In the genomic region with DNA sequence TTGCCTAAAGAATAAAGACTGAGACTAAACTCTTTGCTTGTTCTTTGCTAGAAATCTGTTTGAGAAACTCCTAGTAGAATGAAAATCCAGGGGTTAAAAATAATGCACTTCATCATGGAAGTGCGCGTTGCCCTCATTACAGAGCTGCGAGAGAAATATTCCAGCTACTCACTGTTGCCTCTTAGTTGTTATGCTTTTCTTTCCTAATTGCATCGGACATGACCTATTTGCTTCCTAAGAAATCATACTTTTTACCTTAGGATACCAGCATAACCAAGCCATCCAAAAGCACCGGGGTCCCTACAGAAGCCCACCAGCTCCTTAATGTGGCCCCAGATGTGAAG, we compare ENCODE assay signal across 8 cellular contexts. TPM values are rescaled to one million over a fixed set of nuclear protein-coding genes. Genes with fewer than 3 reads are reported as not detected.
DNase-seq lines count a peak whose midpoint lies in the region; ATAC-seq and TF ChIP-seq lines count a peak whose summit lies in the region.

No MANE protein-coding gene starts in this region.

- DNase-seq in NCI-H748 treated with DMSO at 0.1 percent for 48 hours (lab: John Stamatoyannopoulos, UW) (peak; percentile 43), fibroblast of pulmonary artery (ENCODE audit: low read depth) (peak; percentile 49), trophoblast cell (peak; percentile 32 to 71), mucosa of gallbladder (ENCODE audit: low spot score) (no peak), DMS79 (lab: John Stamatoyannopoulos, UW) (no peak), GM10266 (ENCODE audit: extremely low spot score) (no peak)
- no peak for DNase-seq in activated CD8-positive, alpha-beta T cell treated with anti-CD3 and anti-CD28 coated beads for 36 hours

- intact Hi-C loops in activated CD8-positive, alpha-beta T cell treated with anti-CD3 and anti-CD28 coated beads for 36 hours (cut with micrococcal nuclease): no loop called here

- no peaks in the 10 kb centered on the region for H3K36me3 ChIP-seq in trophoblast cell (ENCODE audit: control insufficient read depth in 1 of 2, insufficient read depth in 2 of 2, low read length in 2 of 2)

- no peaks in the 10 kb centered on the region for H3K9me3 ChIP-seq in trophoblast cell (ENCODE audit: insufficient read depth, low read depth, low read length)

- no peak overlapping the region for H3K18ac ChIP-seq in trophoblast cell (ENCODE audit: low read length)

- WGBS in trophoblast cell (ENCODE audit: extremely low coverage, insufficient coverage, insufficient read length): no CpG with 5 or more reads among the region's 5 CpGs

- H2AFZ ChIP-seq in trophoblast cell (ENCODE audit: insufficient read depth, low read length, poor library complexity): peak overlapping the region; percentile 77

- no peak overlapping the region for H3K9ac ChIP-seq in trophoblast cell (ENCODE audit: low read length)

- H3K27ac Mint-ChIP-seq in activated CD8-positive, alpha-beta T cell treated with anti-CD3 and anti-CD28 coated beads for 36 hours: no peak overlapping the region

- peak overlapping the region; percentile 75 for H3K14ac ChIP-seq in trophoblast cell (ENCODE audit: low read length)

- no peak overlapping the region for H3K4me3 Mint-ChIP-seq in activated CD8-positive, alpha-beta T cell treated with anti-CD3 and anti-CD28 coated beads for 36 hours

- POLR2A ChIA-PET in activated CD8-positive, alpha-beta T cell treated with anti-CD3 and anti-CD28 coated beads for 36 hours (lab: Charles Lee): interaction anchor here (0.6 kb wide), 1 partner anchor 198 kb away, joined by 3 read pairs; no protein-coding TSS in a partner anchor

- H3K27ac ChIP-seq in trophoblast cell (ENCODE audit: low read depth, low read length): no peak overlapping the region

- no peaks in the 10 kb centered on the region for H3K4me1 Mint-ChIP-seq in activated CD8-positive, alpha-beta T cell treated with anti-CD3 and anti-CD28 coated beads for 36 hours (ENCODE audit: low read depth)

- H3K23ac ChIP-seq in trophoblast cell (ENCODE audit: low read length): no peak overlapping the region

- H3K4me1 ChIP-seq in trophoblast cell (ENCODE audit: control insufficient read depth in 1 of 2, insufficient read depth in 2 of 2, low read length in 2 of 2): peaks cover 3 to 6% of the 10 kb centered on the region in 2 experiments

- H3K4ac ChIP-seq in trophoblast cell (ENCODE audit: low read depth, low read length): no peak overlapping the region

- no peaks in the 10 kb centered on the region for H3K27me3 ChIP-seq in trophoblast cell (ENCODE audit: insufficient read depth, low read length)

- no peak overlapping the region for H2AK5ac ChIP-seq in trophoblast cell (ENCODE audit: low read length)

- H3K4me3 ChIP-seq in fibroblast of pulmonary artery (replicated peaks; ENCODE audit: low read depth, low read length) (peak overlapping the region; percentile 69), trophoblast cell (ENCODE audit: low read depth, low read length) (peak overlapping the region; percentile 58)

- H4K12ac ChIP-seq in trophoblast cell (ENCODE audit: low read depth, low read length): peak overlapping the region; percentile 48

- H3K9me3 Mint-ChIP-seq in activated CD8-positive, alpha-beta T cell treated with anti-CD3 and anti-CD28 coated beads for 36 hours: no peaks in the 10 kb centered on the region

- peaks cover 34% of the 10 kb centered on the region for H3K27me3 Mint-ChIP-seq in activated CD8-positive, alpha-beta T cell treated with anti-CD3 and anti-CD28 coated beads for 36 hours

- no peak overlapping the region for H2BK12ac ChIP-seq in trophoblast cell (ENCODE audit: low read length)

- peaks cover 9% of the 10 kb centered on the region for H3K79me1 ChIP-seq in trophoblast cell (ENCODE audit: low read length)

- H2BK5ac ChIP-seq in trophoblast cell (ENCODE audit: low read depth, low read length, poor library complexity): no peak overlapping the region

- TF ChIP-seq CTCF in fibroblast of pulmonary artery (IDR thresholded peaks at IDR 0.05; ENCODE audit: low read length, missing control alignments) (no peak), GM10266 (IDR thresholded peaks at IDR 0.05; ENCODE audit: control insufficient read depth, insufficient read depth, low read depth, missing control alignments) (no peak)
- TF ChIP-seq CTCF in activated CD8-positive, alpha-beta T cell treated with anti-CD3 and anti-CD28 coated beads for 36 hours (IDR thresholded peaks at IDR 0.05): no peak

- no peak overlapping the region for H4K91ac ChIP-seq in trophoblast cell (ENCODE audit: low read depth, low read length)

- CTCF ChIA-PET in activated CD8-positive, alpha-beta T cell treated with anti-CD3 and anti-CD28 coated beads for 36 hours (lab: Charles Lee): no interaction called here

- ATAC-seq in GM18519 (IDR thresholded peaks at IDR 0.05; ENCODE audit: low FRiP score, unreplicated experiment): peak; percentile 2
- ATAC-seq in activated CD8-positive, alpha-beta T cell treated with anti-CD3 and anti-CD28 coated beads for 36 hours: no peak

- peak overlapping the region; percentile 96 for H3K4me2 ChIP-seq in trophoblast cell (ENCODE audit: low read length)

- peak overlapping the region; percentile 48 for H4K8ac ChIP-seq in trophoblast cell (ENCODE audit: low read depth, low read length)

- no peak overlapping the region for H2BK120ac ChIP-seq in trophoblast cell (ENCODE audit: insufficient read depth, low read length, poor library complexity)

- H3K79me2 ChIP-seq in trophoblast cell (ENCODE audit: control insufficient read depth, insufficient read depth, low read length, poor library complexity): no peaks in the 10 kb centered on the region

- H3K36me3 Mint-ChIP-seq in activated CD8-positive, alpha-beta T cell treated with anti-CD3 and anti-CD28 coated beads for 36 hours (ENCODE audit: low read depth): no peaks in the 10 kb centered on the region

RNA-seq across cellular contexts. Expression of a gene that starts 0.6 kb away (rescaled TPM):
- 4.1 and 4.3 TPM in 2 replicates for polyA plus RNA-seq in trophoblast cell (2013)
- 15.0 TPM for total RNA-seq in mucosa of gallbladder
- not detected for total RNA-seq in activated CD8-positive, alpha-beta T cell treated with anti-CD3 and anti-CD28 coated beads for 36 hours

Comparison
In these comparisons a context has a peak if more than half of its experiments do, and no peak if none do; other contexts are left out.
1. DNase-seq: peak in NCI-H748 treated with DMSO at 0.1 percent for 48 hours (single experiment), fibroblast of pulmonary artery (single experiment) and trophoblast cell (2 of 2); none in mucosa of gallbladder (single experiment), DMS79 (single experiment), GM10266 (single experiment) and activated CD8-positive, alpha-beta T cell treated with anti-CD3 and anti-CD28 coated beads for 36 hours (single experiment).
2. RNA of a gene that starts 0.6 kb away (total RNA-seq): 15.0 TPM in mucosa of gallbladder (single experiment); not detected in activated CD8-positive, alpha-beta T cell treated with anti-CD3 and anti-CD28 coated beads for 36 hours; every median in the first group is over 10 times any median in the second.